In genomic region chr1:3940081-3940755, GRCh38 we compare ENCODE assay signal across 30 cellular contexts.
"Had no signal": no experiment of that assay in that cellular context is flagged by ENCODE, and none has a peak within 500 bp of the region (broad histone marks: within the 10 kb centered on the region; RNA-seq: fewer than 3 reads in every experiment).

No MANE protein-coding gene starts in this region.

- H3K27me3 ChIP-seq: ascending aorta, thyroid gland, upper lobe of left lung, vagina had no signal

- H3K36me3 Mint-ChIP-seq: activated CD8-positive, alpha-beta memory T cell treated with anti-CD3 and anti-CD28 coated beads, Interleukin-2, amount 10 ng/mL, durations not matched to agents 7 days and 5 days; activated naive CD4-positive, alpha-beta T cell treated with anti-CD3 and anti-CD28 coated beads, Interleukin-2, amount 10 ng/mL, durations not matched to agents 7 days and 5 days; activated naive CD8-positive, alpha-beta T cell treated with anti-CD3 and anti-CD28 coated beads, Interleukin-2, amount 10 ng/mL, durations not matched to agents 7 days and 5 days; brain; immature natural killer cell had no signal

- H3K9me3 ChIP-seq: ascending aorta, lower lobe of right lung, psoas muscle, thyroid gland, vagina had no signal

- H3K27ac ChIP-seq: ascending aorta, lower lobe of right lung, parathyroid adenoma, psoas muscle, stomach, thyroid gland, upper lobe of left lung, vagina had no signal

- H3K4me1 Mint-ChIP-seq: activated CD4-positive, alpha-beta T cell treated with anti-CD3 and anti-CD28 coated beads for 36 hours; activated CD8-positive, alpha-beta memory T cell treated with anti-CD3 and anti-CD28 coated beads, Interleukin-2, amount 10 ng/mL, durations not matched to agents 7 days and 5 days; activated naive CD4-positive, alpha-beta T cell treated with anti-CD3 and anti-CD28 coated beads, Interleukin-2, amount 10 ng/mL, durations not matched to agents 7 days and 5 days; activated naive CD8-positive, alpha-beta T cell treated with anti-CD3 and anti-CD28 coated beads, Interleukin-2, amount 10 ng/mL, durations not matched to agents 7 days and 5 days; immature natural killer cell; stimulated activated naive B cell treated with anti-CD40 and anti-IgM and Interleukin-4, amounts not matched to agents 10 μg/mL and 1 μg/mL and 100 μg/mL, for 72 hours had no signal

- DNase-seq: activated CD4-positive, alpha-beta T cell treated with anti-CD3 and anti-CD28 coated beads for 36 hours; activated CD4-positive, CD25-positive, alpha-beta regulatory T cell; activated CD8-positive, alpha-beta memory T cell treated with anti-CD3 and anti-CD28 coated beads, Interleukin-2, amount 10 ng/mL, durations not matched to agents 7 days and 5 days; activated CD8-positive, alpha-beta T cell treated with anti-CD3 and anti-CD28 coated beads, Interleukin-2, amount 10 ng/mL, durations not matched to agents 7 days and 5 days; activated gamma-delta T cell; activated naive CD4-positive, alpha-beta T cell treated with anti-CD3 and anti-CD28 coated beads, Interleukin-2, amount 10 ng/mL, durations not matched to agents 7 days and 5 days; activated naive CD8-positive, alpha-beta T cell treated with anti-CD3 and anti-CD28 coated beads, Interleukin-2, amount 10 ng/mL, durations not matched to agents 7 days and 5 days; activated T-cell treated with anti-CD3 and anti-CD28 coated beads, Interleukin-2, amount 50 U/mL, for 72 hours; caudate nucleus; foreskin fibroblast; immature natural killer cell; lower lobe of right lung; mesenchymal stem cell; occipital lobe; psoas muscle; right cardiac atrium; stimulated activated CD4-positive, alpha-beta T cell treated with anti-CD3 and anti-CD28 coated beads, Interleukin-15, amount 100 ng/mL, for 24 hours; stimulated activated CD4-positive, alpha-beta T cell treated with anti-CD3 and anti-CD28 coated beads, Interleukin-2, amount 100 ng/mL, for 24 hours; stimulated activated naive B cell treated with anti-CD40 and anti-IgM and Interleukin-4, amounts not matched to agents 10 μg/mL and 1 μg/mL and 100 μg/mL, for 72 hours; stomach; thyroid gland had no signal

- H3K4me1 ChIP-seq: ascending aorta, lower lobe of right lung, parathyroid adenoma, psoas muscle, stomach, thyroid gland, vagina had no signal

- H3K79me2 ChIP-seq: parathyroid adenoma had no signal

- H2AFZ ChIP-seq: parathyroid adenoma had no signal

- H3K4me3 Mint-ChIP-seq: activated CD4-positive, alpha-beta T cell treated with anti-CD3 and anti-CD28 coated beads for 36 hours; activated CD8-positive, alpha-beta memory T cell treated with anti-CD3 and anti-CD28 coated beads, Interleukin-2, amount 10 ng/mL, durations not matched to agents 7 days and 5 days; activated CD8-positive, alpha-beta T cell treated with anti-CD3 and anti-CD28 coated beads, Interleukin-2, amount 10 ng/mL, durations not matched to agents 7 days and 5 days; activated naive CD4-positive, alpha-beta T cell treated with anti-CD3 and anti-CD28 coated beads, Interleukin-2, amount 10 ng/mL, durations not matched to agents 7 days and 5 days; activated naive CD8-positive, alpha-beta T cell treated with anti-CD3 and anti-CD28 coated beads, Interleukin-2, amount 10 ng/mL, durations not matched to agents 7 days and 5 days; activated T-cell treated with anti-CD3 and anti-CD28 coated beads, Interleukin-2, amount 50 U/mL, for 72 hours; brain; immature natural killer cell; naive thymus-derived CD8-positive, alpha-beta T cell; neural crest cell; stimulated activated naive B cell treated with anti-CD40 and anti-IgM and Interleukin-4, amounts not matched to agents 10 μg/mL and 1 μg/mL and 100 μg/mL, for 72 hours had no signal

- H3K36me3 ChIP-seq: ascending aorta, lower lobe of right lung, stomach, thyroid gland, upper lobe of left lung, vagina had no signal

- H3K27ac Mint-ChIP-seq: activated CD4-positive, alpha-beta T cell treated with anti-CD3 and anti-CD28 coated beads for 36 hours; activated CD8-positive, alpha-beta memory T cell treated with anti-CD3 and anti-CD28 coated beads, Interleukin-2, amount 10 ng/mL, durations not matched to agents 7 days and 5 days; activated CD8-positive, alpha-beta T cell treated with anti-CD3 and anti-CD28 coated beads, Interleukin-2, amount 10 ng/mL, durations not matched to agents 7 days and 5 days; activated naive CD4-positive, alpha-beta T cell treated with anti-CD3 and anti-CD28 coated beads, Interleukin-2, amount 10 ng/mL, durations not matched to agents 7 days and 5 days; activated naive CD8-positive, alpha-beta T cell treated with anti-CD3 and anti-CD28 coated beads, Interleukin-2, amount 10 ng/mL, durations not matched to agents 7 days and 5 days; activated T-cell treated with anti-CD3 and anti-CD28 coated beads, Interleukin-2, amount 50 U/mL, for 72 hours; immature natural killer cell; naive thymus-derived CD8-positive, alpha-beta T cell; stimulated activated naive B cell treated with anti-CD40 and anti-IgM and Interleukin-4, amounts not matched to agents 10 μg/mL and 1 μg/mL and 100 μg/mL, for 72 hours had no signal

- H3K9ac ChIP-seq: parathyroid adenoma had no signal

- H3K4me3 ChIP-seq: ascending aorta, lower lobe of right lung, psoas muscle, stomach, thyroid gland, upper lobe of left lung, vagina had no signal

- H3K27me3 Mint-ChIP-seq: activated CD8-positive, alpha-beta memory T cell treated with anti-CD3 and anti-CD28 coated beads, Interleukin-2, amount 10 ng/mL, durations not matched to agents 7 days and 5 days; activated naive CD8-positive, alpha-beta T cell treated with anti-CD3 and anti-CD28 coated beads, Interleukin-2, amount 10 ng/mL, durations not matched to agents 7 days and 5 days had no signal

- ATAC-seq: activated CD4-positive, alpha-beta T cell treated with anti-CD3 and anti-CD28 coated beads for 36 hours; activated CD8-positive, alpha-beta memory T cell treated with anti-CD3 and anti-CD28 coated beads, Interleukin-2, amount 10 ng/mL, durations not matched to agents 7 days and 5 days; activated CD8-positive, alpha-beta T cell treated with anti-CD3 and anti-CD28 coated beads, Interleukin-2, amount 10 ng/mL, durations not matched to agents 7 days and 5 days; activated T-cell treated with anti-CD3 and anti-CD28 coated beads, Interleukin-2, amount 50 U/mL, for 72 hours; esophagus mucosa; left lobe of liver; lower lobe of right lung; naive thymus-derived CD8-positive, alpha-beta T cell; psoas muscle; right cardiac atrium; stimulated activated naive B cell treated with anti-CD40 and anti-IgM and Interleukin-4, amounts not matched to agents 10 μg/mL and 1 μg/mL and 100 μg/mL, for 72 hours had no signal
